1 cellular context compared by ENCODE assay signal in the genomic region with DNA sequence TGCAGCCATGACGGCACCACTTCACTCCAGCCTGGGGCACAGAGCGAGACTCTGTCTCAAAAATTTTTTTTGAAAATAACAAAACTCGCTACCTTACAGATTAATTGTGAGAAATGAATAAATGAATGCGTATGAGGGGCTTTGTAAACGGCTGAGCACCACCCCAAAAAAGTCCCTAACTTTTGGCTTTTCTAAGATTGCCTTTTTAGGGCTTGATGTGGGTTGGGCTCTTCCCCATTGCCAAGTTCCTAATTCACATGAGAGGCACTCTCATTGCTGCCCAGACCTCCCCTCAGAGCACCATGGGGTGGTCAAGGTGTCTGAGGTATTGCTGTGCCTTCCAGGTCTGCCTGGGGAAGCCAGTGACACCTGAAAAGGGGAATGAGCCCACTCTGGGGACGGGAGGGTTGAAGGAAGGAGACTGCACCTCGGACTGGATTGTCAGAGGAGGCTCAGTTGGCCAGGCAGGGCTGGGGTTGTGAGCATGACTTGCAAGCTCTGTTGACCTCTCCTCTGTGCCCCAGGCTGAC.
A peak's percentile ranks its signal among the peaks of the same experiment; 100 is the strongest.
TF ChIP-seq lines count a peak whose summit lies in the region.

No MANE protein-coding gene starts in this region.

TF ChIP-seq in GM12878, 131 proteins besides CTCF, POLR2A, EP300 and RAD21 (continued from another document):
- TF ChIP-seq ZNF687 (IDR thresholded peaks at IDR 0.05) (peak; percentile 64), RFX5 (IDR thresholded peaks at IDR 0.05; ENCODE audit: low read depth, low read length) (no peak), POLR2AphosphoS5 (IDR thresholded peaks at IDR 0.05; ENCODE audit: low read length) (peak; percentile 65), BCL3 (IDR thresholded peaks at IDR 0.05; ENCODE audit: borderline replicate concordance, insufficient read depth, low read depth, low read length, poor library complexity, severe bottlenecking) (peak; percentile 33), TCF12 (IDR thresholded peaks at IDR 0.05; ENCODE audit: low read depth, low read length) (no peak), EED (IDR thresholded peaks at IDR 0.05; ENCODE audit: low read depth) (no peak), ZNF24 (IDR thresholded peaks at IDR 0.05) (peak; percentile 81)
